Comparison of ENCODE assay signal across 25 cellular contexts in genomic region chr15:87949214-87949933, GRCh38.
A peak's percentile ranks its signal among the peaks of the same experiment; 100 is the strongest.
DNase-seq lines count a peak whose midpoint lies in the region; ATAC-seq and TF ChIP-seq lines count a peak whose summit lies in the region.
"Had no signal": no experiment of that assay in that cellular context is flagged by ENCODE, and none has a peak within 500 bp of the region (broad histone marks: within the 10 kb centered on the region; RNA-seq: fewer than 3 reads in every experiment).

No MANE protein-coding gene starts in this region.

- POLR2A ChIA-PET in MCF 10A (lab: Yijun Ruan, JAX) = no interaction called here

- no TSS peak for BruUV-seq in MCF 10A (replicated peaks; lab: Mats Ljungman, UMichigan)

- CTCF ChIA-PET in MCF 10A (lab: Yijun Ruan, JAX) = interaction anchor here (0.6 kb wide), 1 partner anchor 990 kb away, joined by 4 read pairs; no protein-coding TSS in a partner anchor
- CTCF ChIA-PET in activated naive CD4-positive, alpha-beta T cell treated with anti-CD3 and anti-CD28 coated beads for 36 hours (lab: Charles Lee) = interaction anchor here (0.7 kb wide), 1 partner anchor 296 kb away, joined by 3 read pairs; no protein-coding TSS in a partner anchor

- no peaks in the 10 kb centered on the region for H3K36me3 Mint-ChIP-seq in MCF 10A (ENCODE audit: insufficient read depth, unreplicated experiment)
- H3K36me3 Mint-ChIP-seq in activated naive CD4-positive, alpha-beta T cell treated with anti-CD3 and anti-CD28 coated beads for 36 hours (ENCODE audit: low read depth) = no peaks in the 10 kb centered on the region
- H3K36me3 Mint-ChIP-seq: immature natural killer cell, memory B cell, naive B cell had no signal

- TF ChIP-seq POLR2A in breast epithelium (IDR thresholded peaks at IDR 0.05) (no peak), vagina (IDR thresholded peaks at IDR 0.05) (no peak)

- TF ChIP-seq CTCF in breast epithelium (IDR thresholded peaks at IDR 0.05) (no peak), MCF 10A (IDR thresholded peaks at IDR 0.05; ENCODE audit: unreplicated experiment) (no peak), right atrium auricular region (IDR thresholded peaks at IDR 0.05) (no peak), vagina (IDR thresholded peaks at IDR 0.05) (no peak)

- no peaks in the 10 kb centered on the region for H3K4me1 Mint-ChIP-seq in MCF 10A (ENCODE audit: insufficient read depth, unreplicated experiment)
- no peaks in the 10 kb centered on the region for H3K4me1 Mint-ChIP-seq in activated naive CD4-positive, alpha-beta T cell treated with anti-CD3 and anti-CD28 coated beads for 36 hours (ENCODE audit: low read depth)
- H3K4me1 Mint-ChIP-seq: activated naive CD8-positive, alpha-beta T cell treated with anti-CD3 and anti-CD28 coated beads, Interleukin-2, amount 50 U/mL, for 24 hours; central memory CD8-positive, alpha-beta T cell; immature natural killer cell; memory B cell; naive B cell had no signal

- H3K27ac ChIP-seq in breast epithelium (peak overlapping the region; percentile 71 to 85), right atrium auricular region (peak overlapping the region; percentile 47 to 50), vagina (peak overlapping the region; percentile 59)
- H3K27ac ChIP-seq: KMS-11 had no signal

- peak in 1 of 2 donors; percentile 63 for DNase-seq in breast epithelium (ENCODE audit: low spot score in 2 of 2)
- no peak for DNase-seq in MCF 10A (ENCODE audit: unreplicated experiment)
- no peak for DNase-seq in right atrium auricular region (ENCODE audit: low spot score)
- DNase-seq in sciatic nerve (ENCODE audit: low spot score) = no peak
- DNase-seq in vagina (ENCODE audit: extremely low spot score in 2 of 2) = no peak
- DNase-seq in activated naive CD4-positive, alpha-beta T cell treated with anti-CD3 and anti-CD28 coated beads for 36 hours = no peak
- DNase-seq: 8988T; activated naive CD8-positive, alpha-beta T cell treated with anti-CD3 and anti-CD28 coated beads, Interleukin-2, amount 50 U/mL, for 24 hours; Calu3; effector CD8-positive, alpha-beta T cell; GOT3; head of caudate nucleus; immature natural killer cell; naive B cell; NCI-H1092; NCI-H2081; stimulated activated CD4-positive, alpha-beta T cell treated with anti-CD3 and anti-CD28 coated beads, Interleukin-12 subunit alpha, Interleukin-12 subunit beta, amount 100 ng/mL, for 4 hours; trophoblast cell had no signal

- H3K9me3 Mint-ChIP-seq in MCF 10A (ENCODE audit: unreplicated experiment) = peaks cover 27% of the 10 kb centered on the region
- H3K9me3 Mint-ChIP-seq in activated naive CD4-positive, alpha-beta T cell treated with anti-CD3 and anti-CD28 coated beads for 36 hours = no peaks in the 10 kb centered on the region
- H3K9me3 Mint-ChIP-seq: activated naive CD8-positive, alpha-beta T cell treated with anti-CD3 and anti-CD28 coated beads, Interleukin-2, amount 50 U/mL, for 24 hours; central memory CD8-positive, alpha-beta T cell had no signal

- intact Hi-C loops in breast epithelium (cut with DNase I; ENCODE audit: low total_unique reads) (no loop called here), MCF 10A (cut with micrococcal nuclease) (no loop called here), sciatic nerve (cut with DNase I) (no loop called here), vagina (cut with DNase I) (no loop called here)
- intact Hi-C loops in activated naive CD4-positive, alpha-beta T cell treated with anti-CD3 and anti-CD28 coated beads for 36 hours (cut with micrococcal nuclease) = no loop called here

- H3K36me3 ChIP-seq in breast epithelium = no peaks in the 10 kb centered on the region
- H3K36me3 ChIP-seq in right atrium auricular region = no peaks in the 10 kb centered on the region
- no peaks in the 10 kb centered on the region for H3K36me3 ChIP-seq in vagina

- no peaks in the 10 kb centered on the region for H3K4me1 ChIP-seq in breast epithelium
- peaks cover 0 to 15% of the 10 kb centered on the region in 2 donors for H3K4me1 ChIP-seq in right atrium auricular region
- peaks cover 18% of the 10 kb centered on the region for H3K4me1 ChIP-seq in vagina

- H3K4me3 Mint-ChIP-seq in MCF 10A (ENCODE audit: unreplicated experiment) = no peak overlapping the region
- H3K4me3 Mint-ChIP-seq in activated naive CD4-positive, alpha-beta T cell treated with anti-CD3 and anti-CD28 coated beads for 36 hours = no peak overlapping the region
- H3K4me3 Mint-ChIP-seq: activated naive CD8-positive, alpha-beta T cell treated with anti-CD3 and anti-CD28 coated beads, Interleukin-2, amount 50 U/mL, for 24 hours; central memory CD8-positive, alpha-beta T cell; immature natural killer cell; memory B cell; naive B cell had no signal

- peak; percentile 57 for ATAC-seq in sciatic nerve
- no peak for ATAC-seq in HG03039 (IDR thresholded peaks at IDR 0.05; ENCODE audit: unreplicated experiment)
- ATAC-seq in GM21786 (IDR thresholded peaks at IDR 0.05; ENCODE audit: unreplicated experiment) = no peak
- ATAC-seq: activated CD4-positive, CD25-positive, alpha-beta regulatory T cell treated with anti-CD3 and anti-CD28 coated beads, Interleukin-2, amount 50 U/mL, for 24 hours; activated naive CD8-positive, alpha-beta T cell treated with anti-CD3 and anti-CD28 coated beads, Interleukin-2, amount 50 U/mL, for 24 hours; SK-N-SH treated with all-trans-retinoic acid at 6 μM for 48 hours had no signal

- no peaks in the 10 kb centered on the region for H3K9me3 ChIP-seq in breast epithelium
- H3K9me3 ChIP-seq in right atrium auricular region = no peaks in the 10 kb centered on the region
- H3K9me3 ChIP-seq in vagina = no peaks in the 10 kb centered on the region

- H3K27ac Mint-ChIP-seq in MCF 10A (ENCODE audit: low read depth, unreplicated experiment) = no peak overlapping the region
- H3K27ac Mint-ChIP-seq in activated naive CD4-positive, alpha-beta T cell treated with anti-CD3 and anti-CD28 coated beads for 36 hours = no peak overlapping the region
- H3K27ac Mint-ChIP-seq: activated naive CD8-positive, alpha-beta T cell treated with anti-CD3 and anti-CD28 coated beads, Interleukin-2, amount 50 U/mL, for 24 hours; immature natural killer cell; memory B cell; naive B cell had no signal

- no peaks in the 10 kb centered on the region for H3K27me3 ChIP-seq in breast epithelium
- no peaks in the 10 kb centered on the region for H3K27me3 ChIP-seq in right atrium auricular region
- no peaks in the 10 kb centered on the region for H3K27me3 ChIP-seq in vagina

- no peak overlapping the region for H3K4me3 ChIP-seq in breast epithelium
- H3K4me3 ChIP-seq in right atrium auricular region = no peak overlapping the region
- H3K4me3 ChIP-seq in vagina = no peak overlapping the region

- H3K27me3 Mint-ChIP-seq in MCF 10A (ENCODE audit: insufficient read depth, unreplicated experiment) = no peaks in the 10 kb centered on the region
- no peaks in the 10 kb centered on the region for H3K27me3 Mint-ChIP-seq in activated naive CD4-positive, alpha-beta T cell treated with anti-CD3 and anti-CD28 coated beads for 36 hours (ENCODE audit: low read depth)
- H3K27me3 Mint-ChIP-seq: activated naive CD8-positive, alpha-beta T cell treated with anti-CD3 and anti-CD28 coated beads, Interleukin-2, amount 50 U/mL, for 24 hours; central memory CD8-positive, alpha-beta T cell; memory B cell; naive B cell had no signal
